Comparison of ENCODE assay signal across 1 cellular context in the genomic region with DNA sequence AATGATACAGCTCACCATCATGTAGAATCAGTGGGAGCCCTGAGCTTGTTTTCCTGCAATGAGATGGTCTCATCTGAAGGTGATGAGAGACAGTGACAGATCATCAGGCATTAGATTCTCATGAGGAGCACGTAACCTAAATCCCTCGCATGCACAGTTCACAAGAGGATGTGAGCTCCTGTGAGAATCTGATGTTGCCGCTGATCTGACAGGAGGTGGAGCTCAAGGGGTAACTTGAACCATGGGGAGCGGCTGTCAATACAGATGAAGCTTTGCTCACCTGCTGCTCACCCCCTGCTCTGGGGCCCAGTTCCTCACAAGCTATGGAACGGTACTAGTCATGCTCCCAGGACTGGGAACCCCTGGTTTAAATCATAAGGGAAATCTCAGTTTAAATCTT.
TF ChIP-seq lines count a peak whose summit lies in the region.

No MANE protein-coding gene starts in this region.

TF ChIP-seq in IMR-90, 13 proteins besides CTCF, POLR2A, EP300 and RAD21 (continued from another document):
- no peak for TF ChIP-seq CEBPB (IDR thresholded peaks at IDR 0.05; ENCODE audit: low read depth, low read length)
- TF ChIP-seq RFX5 (IDR thresholded peaks at IDR 0.05; ENCODE audit: low read depth, low read length): no peak
- TF ChIP-seq CHD1 (IDR thresholded peaks at IDR 0.05; ENCODE audit: low read depth, low read length): no peak
- TF ChIP-seq BHLHE40 (IDR thresholded peaks at IDR 0.05; ENCODE audit: low read depth, low read length): no peak
- no peak for TF ChIP-seq FOS (IDR thresholded peaks at IDR 0.05; ENCODE audit: low read depth, low read length)
- no peak for TF ChIP-seq MAFK (IDR thresholded peaks at IDR 0.05; ENCODE audit: low read depth, low read length)
- TF ChIP-seq MXI1 (IDR thresholded peaks at IDR 0.05; ENCODE audit: borderline replicate concordance, low read depth, low read length): no peak
- TF ChIP-seq RCOR1 (IDR thresholded peaks at IDR 0.05; ENCODE audit: insufficient replicate concordance, low read length): no peak
- no peak for TF ChIP-seq USF2 (IDR thresholded peaks at IDR 0.05; ENCODE audit: low read depth, low read length)
- TF ChIP-seq ELK1 (IDR thresholded peaks at IDR 0.05; ENCODE audit: borderline replicate concordance, low read depth, low read length): no peak
- TF ChIP-seq NFE2L2 (IDR thresholded peaks at IDR 0.05; ENCODE audit: low read depth, low read length): no peak
